1 cellular context compared by ENCODE assay signal in genomic region chr18:58541137-58541788, GRCh38.
TF ChIP-seq lines count a peak whose summit lies in the region.

No MANE protein-coding gene starts in this region.

TF ChIP-seq in GM23338, 12 proteins besides CTCF, POLR2A, EP300 and RAD21 (continued from another document):
- no peak for TF ChIP-seq ZNF114 (CRISPR knock-in tag; IDR thresholded peaks at IDR 0.05)
